In the genomic region with DNA sequence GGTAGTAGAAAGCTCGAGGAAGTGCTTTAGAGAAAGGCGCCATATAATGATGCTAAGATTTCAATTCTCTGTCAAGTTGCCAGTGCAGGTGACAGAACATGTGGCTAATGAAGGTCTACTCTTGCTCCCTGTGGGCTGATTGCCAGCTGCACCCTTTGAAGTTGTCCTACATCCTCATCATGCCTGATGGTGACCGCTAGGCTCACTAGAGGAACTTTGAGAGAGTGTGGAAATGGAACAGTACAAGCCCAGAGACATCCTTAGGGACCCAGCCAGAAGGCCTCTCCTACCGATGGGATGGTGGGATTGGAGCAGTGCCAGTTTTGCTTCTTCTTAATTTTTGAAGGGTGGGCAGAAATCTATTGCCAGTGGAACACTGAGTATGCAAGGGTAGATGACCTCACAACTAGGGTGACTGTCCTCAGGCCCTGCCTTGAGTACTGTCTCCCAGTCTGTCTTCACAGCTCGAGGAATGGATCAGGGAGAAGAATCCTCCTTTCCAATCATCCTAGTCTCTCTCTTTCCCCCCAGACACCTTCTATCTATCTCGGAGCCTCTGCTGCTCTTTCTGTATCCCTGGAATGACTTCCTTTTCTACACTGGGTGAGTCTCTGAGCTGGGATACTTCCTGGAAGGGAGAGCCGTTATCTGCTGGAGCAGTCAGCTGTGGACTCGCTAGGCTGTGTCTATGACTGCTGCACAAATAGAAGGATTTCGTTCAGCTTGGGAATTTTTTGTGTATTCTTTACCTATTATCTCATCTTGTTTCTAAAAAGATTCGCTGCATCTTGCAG, we compare ENCODE assay signal across 14 cellular contexts. TPM values are rescaled to one million over a fixed set of nuclear protein-coding genes. Genes with fewer than 3 reads are reported as not detected.
DNase-seq lines count a peak whose midpoint lies in the region; ATAC-seq and FAIRE-seq lines count a peak whose summit lies in the region.
"Had no signal": no experiment of that assay in that cellular context is flagged by ENCODE, and none has a peak within 500 bp of the region (broad histone marks: within the 10 kb centered on the region; RNA-seq: fewer than 3 reads in every experiment).

No MANE protein-coding gene starts in this region.

- peaks cover 15% of the 10 kb centered on the region for H3K4me1 Mint-ChIP-seq in stimulated activated naive CD8-positive, alpha-beta T cell treated with anti-CD3 and anti-CD28 coated beads, Interleukin-15, amount 100 ng/mL, for 72 hours

- ATAC-seq in right cardiac atrium = peak; percentile 32 to 55
- ATAC-seq in stimulated activated naive CD8-positive, alpha-beta T cell treated with anti-CD3 and anti-CD28 coated beads, Interleukin-15, amount 100 ng/mL, for 72 hours = no peak

- H3K36me3 ChIP-seq in small intestine (ENCODE audit: control insufficient read depth in 2 of 2, insufficient read depth in 2 of 2, low read length in 2 of 2) = no peaks in the 10 kb centered on the region
- H3K36me3 ChIP-seq: colonic mucosa, upper lobe of left lung had no signal

- no peaks in the 10 kb centered on the region for H3K27me3 ChIP-seq in right cardiac atrium (ENCODE audit: control insufficient read depth, insufficient read depth)
- no peaks in the 10 kb centered on the region for H3K27me3 ChIP-seq in small intestine (ENCODE audit: control insufficient read depth in 2 of 2, insufficient read depth in 2 of 2, low read length in 2 of 2)
- H3K27me3 ChIP-seq: colonic mucosa, upper lobe of left lung had no signal

- no peaks in the 10 kb centered on the region for H3K27me3 Mint-ChIP-seq in stimulated activated naive CD8-positive, alpha-beta T cell treated with anti-CD3 and anti-CD28 coated beads, Interleukin-15, amount 100 ng/mL, for 72 hours

- H3K9me3 Mint-ChIP-seq in stimulated activated naive CD8-positive, alpha-beta T cell treated with anti-CD3 and anti-CD28 coated beads, Interleukin-15, amount 100 ng/mL, for 72 hours = no peaks in the 10 kb centered on the region
- H3K9me3 Mint-ChIP-seq: CD4-positive, alpha-beta memory T cell; HFFc6; stimulated activated naive B cell treated with anti-CD40 and anti-IgM and Interleukin-4, amounts not matched to agents 10 μg/mL and 1 μg/mL and 100 μg/mL, for 72 hours had no signal

- no peak overlapping the region for H3K4me3 Mint-ChIP-seq in stimulated activated naive CD8-positive, alpha-beta T cell treated with anti-CD3 and anti-CD28 coated beads, Interleukin-15, amount 100 ng/mL, for 72 hours
- H3K4me3 Mint-ChIP-seq: HFFc6; stimulated activated naive B cell treated with anti-CD40 and anti-IgM and Interleukin-4, amounts not matched to agents 10 μg/mL and 1 μg/mL and 100 μg/mL, for 72 hours had no signal

- intact Hi-C loops in right cardiac atrium (cut with DNase I) = loop anchor here (1.0 to 10.0 kb wide), 5 partner anchors 155 to 440 kb away; no protein-coding TSS in a partner anchor

- DNase-seq in NCI-H748 (lab: John Stamatoyannopoulos, UW; ENCODE audit: unreplicated experiment) = peak; percentile 53
- DNase-seq in NCI-H748 treated with DMSO at 0.1 percent for 48 hours (lab: John Stamatoyannopoulos, UW) = no peak
- DNase-seq in RPMI8226 = peak; percentile 93
- DNase-seq in right cardiac atrium = no peak
- peak; percentile 29 for DNase-seq in small intestine
- no peak for DNase-seq in NCI-H2171 (lab: John Stamatoyannopoulos, UW)
- DNase-seq in NCI-H2081 treated with DMSO at 0.1 percent for 48 hours (lab: John Stamatoyannopoulos, UW) = no peak
- DNase-seq in stimulated activated naive CD8-positive, alpha-beta T cell treated with anti-CD3 and anti-CD28 coated beads, Interleukin-15, amount 100 ng/mL, for 72 hours = no peak
- DNase-seq: NCI-H524 treated with DMSO at 0.1 percent for 48 hours had no signal

- H3K27ac ChIP-seq in right cardiac atrium (ENCODE audit: low read length) (no peak overlapping the region), small intestine (ENCODE audit: low read depth in 1 of 2, low read length in 1 of 2) (no peak overlapping the region)
- H3K27ac ChIP-seq: colonic mucosa, upper lobe of left lung had no signal

- no peak overlapping the region for H3K27ac Mint-ChIP-seq in stimulated activated naive CD8-positive, alpha-beta T cell treated with anti-CD3 and anti-CD28 coated beads, Interleukin-15, amount 100 ng/mL, for 72 hours
- H3K27ac Mint-ChIP-seq: HFFc6; stimulated activated naive B cell treated with anti-CD40 and anti-IgM and Interleukin-4, amounts not matched to agents 10 μg/mL and 1 μg/mL and 100 μg/mL, for 72 hours had no signal

- H3K9me3 ChIP-seq in right cardiac atrium (ENCODE audit: control insufficient read depth, low read length) = no peaks in the 10 kb centered on the region
- H3K9me3 ChIP-seq in small intestine (ENCODE audit: control insufficient read depth, low read depth) = no peaks in the 10 kb centered on the region
- H3K9me3 ChIP-seq: colonic mucosa, upper lobe of left lung had no signal

- H3K4me1 ChIP-seq in right cardiac atrium (ENCODE audit: control insufficient read depth, insufficient read depth, low read length) = no peaks in the 10 kb centered on the region
- H3K4me1 ChIP-seq in small intestine (ENCODE audit: control insufficient read depth in 2 of 2, insufficient read depth in 1 of 2, low read depth in 1 of 2, low read length in 1 of 2) = no peaks in the 10 kb centered on the region
- H3K4me1 ChIP-seq: colonic mucosa had no signal

- FAIRE-seq in small intestine (lab: Jason Lieb, UNC) = no peak

- 54% methylated on average over 10 of the region's 10 CpGs for WGBS in right cardiac atrium
- 18 to 49% (median 35%) methylated on average over 10 of the region's 10 CpGs for WGBS in small intestine, 3 donors

- H3K4me3 ChIP-seq in right cardiac atrium (ENCODE audit: low read length) = no peak overlapping the region
- H3K4me3 ChIP-seq in small intestine (ENCODE audit: low read depth in 1 of 2, low read length in 2 of 2) = no peak overlapping the region
- H3K4me3 ChIP-seq: colonic mucosa, upper lobe of left lung had no signal

RNA-seq across cellular contexts. Expression of a gene that starts 33.5 kb away (rescaled TPM):
- 10 to 100 TPM; 11.5 to 19.1 (median 14.6) TPM for total RNA-seq in right cardiac atrium
- polyA plus RNA-seq in right cardiac atrium (8.1 TPM), small intestine (10 to 100 TPM in 2 of 3 donors, 1 to 10 TPM in 1; 6.0 to 28.6 (median 24.8) TPM)

RNA-seq across cellular contexts. Expression of a gene that starts 36.7 kb away (rescaled TPM):
- total RNA-seq in right cardiac atrium = 10 to 100 TPM; 12.4 to 16.3 (median 14.6) TPM
- 9.4 TPM for polyA plus RNA-seq in right cardiac atrium
- polyA plus RNA-seq in small intestine = 10 to 100 TPM; 27.2 to 51.0 (median 40.3) TPM

Comparison
In these comparisons a context has a peak if more than half of its experiments do, and no peak if none do; other contexts are left out.
1. DNase-seq: peak in NCI-H748 (single experiment), RPMI8226 (single experiment) and small intestine (single experiment); none in NCI-H748 treated with DMSO at 0.1 percent for 48 hours (single experiment), right cardiac atrium (0 of 3), NCI-H2171 (single experiment), NCI-H2081 treated with DMSO at 0.1 percent for 48 hours (single experiment) and stimulated activated naive CD8-positive, alpha-beta T cell treated with anti-CD3 and anti-CD28 coated beads, Interleukin-15, amount 100 ng/mL, for 72 hours (0 of 2).